In genomic region chr15:58438956-58439355, GRCh38 we compare ENCODE assay signal across 9 cellular contexts. TPM values are rescaled to one million over a fixed set of nuclear protein-coding genes. Genes with fewer than 3 reads are reported as not detected.
A peak's percentile ranks its signal among the peaks of the same experiment; 100 is the strongest.
DNase-seq lines count a peak whose midpoint lies in the region; ATAC-seq and TF ChIP-seq lines count a peak whose summit lies in the region.
"Had no signal": no experiment of that assay in that cellular context is flagged by ENCODE, and none has a peak within 500 bp of the region (broad histone marks: within the 10 kb centered on the region; RNA-seq: fewer than 3 reads in every experiment).

No MANE protein-coding gene starts in this region.

- DNase-seq in activated T-cell treated with anti-CD3 and anti-CD28 coated beads, Interleukin-2, amount 50 U/mL, for 72 hours: peak; percentile 36 to 37
- DNase-seq in activated T-cell treated with anti-CD3 and anti-CD28 coated beads, Interleukin-2, amount 50 U/mL, for 1 hour: no peak
- DNase-seq in NCI-H2029 (lab: John Stamatoyannopoulos, UW) (peak; percentile 13), UCSD-AML1 (lab: John Stamatoyannopoulos, UW; ENCODE audit: unreplicated experiment) (peak; percentile 39), foreskin keratinocyte (peak in 1 of 2 donors; percentile 27), head of caudate nucleus (no peak), HPDE6-E6E7 (ENCODE audit: extremely low spot score) (no peak)
- no peak for DNase-seq in stimulated activated effector memory CD8-positive, alpha-beta T cell treated with anti-CD3 and anti-CD28 coated beads, Interleukin-12 subunit alpha, Interleukin-12 subunit beta, amount 100 ng/mL, for 72 hours (ENCODE audit: low spot score in 2 of 2)

- peak; percentile 68 to 80 for ATAC-seq in activated T-cell treated with anti-CD3 and anti-CD28 coated beads, Interleukin-2, amount 50 U/mL, for 72 hours (replicated peaks in 1 of 2)
- ATAC-seq in foreskin keratinocyte: no peak
- ATAC-seq in stimulated activated effector memory CD8-positive, alpha-beta T cell treated with anti-CD3 and anti-CD28 coated beads, Interleukin-12 subunit alpha, Interleukin-12 subunit beta, amount 100 ng/mL, for 72 hours: peak; percentile 77

- no peaks in the 10 kb centered on the region for H3K9me3 Mint-ChIP-seq in activated T-cell treated with anti-CD3 and anti-CD28 coated beads, Interleukin-2, amount 50 U/mL, for 72 hours
- H3K9me3 Mint-ChIP-seq in stimulated activated effector memory CD8-positive, alpha-beta T cell treated with anti-CD3 and anti-CD28 coated beads, Interleukin-12 subunit alpha, Interleukin-12 subunit beta, amount 100 ng/mL, for 72 hours: no peaks in the 10 kb centered on the region

- no peaks in the 10 kb centered on the region for H3K27me3 ChIP-seq in foreskin keratinocyte

- no peaks in the 10 kb centered on the region for H3K27me3 Mint-ChIP-seq in activated T-cell treated with anti-CD3 and anti-CD28 coated beads, Interleukin-2, amount 50 U/mL, for 72 hours (ENCODE audit: low read depth)
- H3K27me3 Mint-ChIP-seq: activated naive CD8-positive, alpha-beta T cell had no signal

- intact Hi-C loops in head of caudate nucleus (cut with DNase I): no loop called here

- no peak overlapping the region for H3K27ac Mint-ChIP-seq in activated T-cell treated with anti-CD3 and anti-CD28 coated beads, Interleukin-2, amount 50 U/mL, for 72 hours
- H3K27ac Mint-ChIP-seq in stimulated activated effector memory CD8-positive, alpha-beta T cell treated with anti-CD3 and anti-CD28 coated beads, Interleukin-12 subunit alpha, Interleukin-12 subunit beta, amount 100 ng/mL, for 72 hours: no peak overlapping the region
- H3K27ac Mint-ChIP-seq: activated naive CD8-positive, alpha-beta T cell had no signal

- H3K4me3 Mint-ChIP-seq in activated T-cell treated with anti-CD3 and anti-CD28 coated beads, Interleukin-2, amount 50 U/mL, for 72 hours: no peak overlapping the region
- no peak overlapping the region for H3K4me3 Mint-ChIP-seq in stimulated activated effector memory CD8-positive, alpha-beta T cell treated with anti-CD3 and anti-CD28 coated beads, Interleukin-12 subunit alpha, Interleukin-12 subunit beta, amount 100 ng/mL, for 72 hours
- H3K4me3 Mint-ChIP-seq: activated naive CD8-positive, alpha-beta T cell had no signal

- peaks cover 26% of the 10 kb centered on the region for H3K4me1 Mint-ChIP-seq in activated T-cell treated with anti-CD3 and anti-CD28 coated beads, Interleukin-2, amount 50 U/mL, for 72 hours (ENCODE audit: low read depth)
- no peaks in the 10 kb centered on the region for H3K4me1 Mint-ChIP-seq in stimulated activated effector memory CD8-positive, alpha-beta T cell treated with anti-CD3 and anti-CD28 coated beads, Interleukin-12 subunit alpha, Interleukin-12 subunit beta, amount 100 ng/mL, for 72 hours

- peak; percentile 62 for TF ChIP-seq CTCF in foreskin keratinocyte (conservative IDR thresholded peaks at IDR 0.05)

- no peak overlapping the region for H3K27ac ChIP-seq in foreskin keratinocyte

- H3K36me3 Mint-ChIP-seq in activated T-cell treated with anti-CD3 and anti-CD28 coated beads, Interleukin-2, amount 50 U/mL, for 72 hours (ENCODE audit: insufficient read depth in 2 of 2): no peaks in the 10 kb centered on the region
- H3K36me3 Mint-ChIP-seq in stimulated activated effector memory CD8-positive, alpha-beta T cell treated with anti-CD3 and anti-CD28 coated beads, Interleukin-12 subunit alpha, Interleukin-12 subunit beta, amount 100 ng/mL, for 72 hours: no peaks in the 10 kb centered on the region
- H3K36me3 Mint-ChIP-seq: activated naive CD8-positive, alpha-beta T cell had no signal

- peaks cover 30% of the 10 kb centered on the region for H3K4me1 ChIP-seq in foreskin keratinocyte

RNA-seq across cellular contexts. Expression of gene LIPC, which starts 7.2 kb away (rescaled TPM):
- total RNA-seq in activated T-cell treated with anti-CD3 and anti-CD28 coated beads, Interleukin-2, amount 50 U/mL, for 72 hours: 1 to 10 TPM in 1 of 2 donors, under 1 TPM in 1; 0.93 to 2.2 TPM
- total RNA-seq in foreskin keratinocyte: not detected in 2 replicates
- not detected in 2 replicates for polyA plus RNA-seq in foreskin keratinocyte

Comparison
In these comparisons a context has a peak if more than half of its experiments do, and no peak if none do; other contexts are left out.
1. DNase-seq: peak in activated T-cell treated with anti-CD3 and anti-CD28 coated beads, Interleukin-2, amount 50 U/mL, for 72 hours (2 of 2), NCI-H2029 (single experiment) and UCSD-AML1 (single experiment); none in activated T-cell treated with anti-CD3 and anti-CD28 coated beads, Interleukin-2, amount 50 U/mL, for 1 hour (single experiment), stimulated activated effector memory CD8-positive, alpha-beta T cell treated with anti-CD3 and anti-CD28 coated beads, Interleukin-12 subunit alpha, Interleukin-12 subunit beta, amount 100 ng/mL, for 72 hours (0 of 2), head of caudate nucleus (0 of 42) and HPDE6-E6E7 (single experiment).